Comparison of ENCODE assay signal across 8 cellular contexts in genomic region chr4:94406668-94407437, GRCh38. TPM values are rescaled to one million over a fixed set of nuclear protein-coding genes. Genes with fewer than 3 reads are reported as not detected.
DNase-seq lines count a peak whose midpoint lies in the region; ATAC-seq and TF ChIP-seq lines count a peak whose summit lies in the region.

No MANE protein-coding gene starts in this region.

- no peaks in the 10 kb centered on the region for H3K9me3 Mint-ChIP-seq in glutamatergic neuron (ENCODE audit: unreplicated experiment)

- H3K27ac ChIP-seq in KMS-11 (no peak overlapping the region), uterus (peak overlapping the region; percentile 83 to 93)

- H3K27me3 ChIP-seq in KMS-11 (ENCODE audit: insufficient read depth, low read depth) (no peaks in the 10 kb centered on the region), uterus (no peaks in the 10 kb centered on the region)

- H3K27me3 Mint-ChIP-seq in glutamatergic neuron (ENCODE audit: unreplicated experiment) = no peaks in the 10 kb centered on the region

- H3K27ac Mint-ChIP-seq in glutamatergic neuron (ENCODE audit: unreplicated experiment) = no peak overlapping the region

- H4K20me1 ChIP-seq in KMS-11 (ENCODE audit: insufficient read depth) = no peaks in the 10 kb centered on the region

- H3K36me3 Mint-ChIP-seq in glutamatergic neuron (ENCODE audit: unreplicated experiment) = no peaks in the 10 kb centered on the region

- ATAC-seq in GM21390 (IDR thresholded peaks at IDR 0.05; ENCODE audit: unreplicated experiment) = peak; percentile 94

- TF ChIP-seq POLR2A in uterus (IDR thresholded peaks at IDR 0.05) = no peak

- TF ChIP-seq CTCF in KMS-11 (conservative IDR thresholded peaks at IDR 0.05; ENCODE audit: low read depth, low read length) = peak; percentile 93
- TF ChIP-seq CTCF in glutamatergic neuron (IDR thresholded peaks at IDR 0.05; ENCODE audit: partially characterized antibody, unreplicated experiment) = peak; percentile 78
- peak; percentile 70 to 90 (median 79) for TF ChIP-seq CTCF in uterus (IDR thresholded peaks at IDR 0.05)

- H3K4me1 ChIP-seq in KMS-11 (ENCODE audit: low read depth, poor library complexity, severe bottlenecking) = no peaks in the 10 kb centered on the region
- peaks cover 0 to 17% of the 10 kb centered on the region in 2 donors for H3K4me1 ChIP-seq in uterus

- H3K4me3 ChIP-seq in KMS-11 (IDR thresholded peaks at IDR 0.05; ENCODE audit: insufficient read depth, low read depth, low read length) (no peak overlapping the region), uterus (no peak overlapping the region)

- H3K4me2 ChIP-seq in KMS-11 = no peak overlapping the region

- H3K4me1 Mint-ChIP-seq in glutamatergic neuron (ENCODE audit: low read depth, unreplicated experiment) = peaks cover 8% of the 10 kb centered on the region

- H3K79me2 ChIP-seq in KMS-11 (ENCODE audit: insufficient read depth, low read depth) = no peaks in the 10 kb centered on the region

- no peaks in the 10 kb centered on the region for H3K9me3 ChIP-seq in uterus

- no peak overlapping the region for H3K9ac ChIP-seq in KMS-11

- no peak overlapping the region for H2AFZ ChIP-seq in KMS-11 (ENCODE audit: low read depth)

- H3K36me3 ChIP-seq in KMS-11 (ENCODE audit: insufficient read depth) = no peaks in the 10 kb centered on the region
- H3K36me3 ChIP-seq in uterus = no peaks in the 10 kb centered on the region

- H3K4me3 Mint-ChIP-seq in glutamatergic neuron (ENCODE audit: unreplicated experiment) = no peak overlapping the region

- intact Hi-C loops in posterior cingulate gyrus (cut with DNase I) (loop anchor here (2.0 to 10.0 kb wide), 3 partner anchors 44 to 190 kb away; partner anchors contain the start of gene PDLIM5), uterus (cut with DNase I; ENCODE audit: low total_unique reads) (loop anchor here (10.0 kb wide), 1 partner anchor 208 kb away; no protein-coding TSS in a partner anchor)

- DNase-seq in DMS 273 treated with DMSO at 0.1 percent for 48 hours (lab: John Stamatoyannopoulos, UW) (peak; percentile 42), RPMI8226 (peak; percentile 72), glutamatergic neuron (peak; percentile 52), posterior cingulate gyrus (peak in 8 of 10 donors; percentile 50 to 89 (median 66)), uterus (peak; percentile 69 to 89)
- DNase-seq in activated naive CD4-positive, alpha-beta T cell treated with Interleukin-2 at 50 U/mL for 16 hours = peak; percentile 51

RNA-seq across cellular contexts. Expression of gene PDLIM5, which starts 44.9 kb away (rescaled TPM):
- total RNA-seq in glutamatergic neuron (ENCODE audit: unreplicated experiment) = 32.7 TPM
- 100 to 1,000 TPM in 3 of 4 donors, 10 to 100 TPM in 1; 90.8 to 571 (median 351) TPM for total RNA-seq in uterus
